Comparison of ENCODE assay signal across 11 cellular contexts in the genomic region with DNA sequence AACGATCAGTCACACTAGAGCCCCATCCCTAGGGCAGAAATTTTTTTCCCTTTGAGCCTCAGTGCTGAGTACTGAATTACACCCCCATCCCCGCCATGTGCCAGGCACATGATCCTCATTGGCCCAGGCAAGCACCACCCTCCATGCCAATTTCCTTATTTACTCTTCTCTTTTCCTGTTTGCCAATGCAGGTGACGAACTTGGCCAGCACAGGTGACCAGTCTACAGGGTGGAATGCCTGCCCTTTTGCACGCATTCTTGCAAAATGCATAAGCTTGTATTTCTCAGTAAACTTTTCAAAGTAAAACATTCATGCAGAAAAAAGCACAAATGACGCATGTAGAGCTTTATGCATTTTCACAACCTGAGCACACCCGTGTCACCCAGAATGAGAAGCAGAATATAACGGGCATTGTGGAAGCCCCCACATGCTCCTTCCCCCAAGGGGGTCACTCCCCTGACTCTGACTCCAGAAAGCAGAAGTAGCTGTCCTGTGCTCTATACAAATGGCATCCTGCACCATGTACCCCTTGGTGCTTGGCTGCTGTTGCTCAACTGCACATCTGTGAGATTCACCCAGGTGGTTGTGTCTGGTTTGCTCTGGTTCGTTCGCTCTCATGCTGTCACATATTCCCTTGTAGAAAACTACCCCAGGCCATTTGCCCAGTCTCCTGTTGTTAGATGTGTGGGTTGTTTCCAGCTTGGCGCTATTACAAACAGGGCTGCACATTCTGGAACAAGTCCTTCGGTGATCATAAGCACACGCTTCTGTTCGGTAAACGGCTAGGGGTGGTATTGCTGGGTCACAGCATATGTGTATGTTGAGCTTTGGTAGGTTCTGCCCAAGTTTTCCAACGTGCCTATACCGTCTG.
DNase-seq lines count a peak whose midpoint lies in the region; ATAC-seq and TF ChIP-seq lines count a peak whose summit lies in the region.
"Had no signal": no experiment of that assay in that cellular context is flagged by ENCODE, and none has a peak within 500 bp of the region (broad histone marks: within the 10 kb centered on the region; RNA-seq: fewer than 3 reads in every experiment).

No MANE protein-coding gene starts in this region.

- TF ChIP-seq CTCF in VCaP (conservative IDR thresholded peaks at IDR 0.05) (no peak), lower lobe of right lung (IDR thresholded peaks at IDR 0.05) (no peak)

- H3K4me3 ChIP-seq in lower lobe of right lung, result no peak overlapping the region

- ATAC-seq in lower lobe of right lung, result peak; percentile 91 to 94
- no peak for ATAC-seq in HG02938 (IDR thresholded peaks at IDR 0.05; ENCODE audit: unreplicated experiment)
- no peak for ATAC-seq in GM18858 (IDR thresholded peaks at IDR 0.05; ENCODE audit: unreplicated experiment)
- ATAC-seq: CD8-positive, alpha-beta T cell had no signal

- peak overlapping the region; percentile 51 for H3K27ac ChIP-seq in VCaP
- H3K27ac ChIP-seq in lower lobe of right lung, result no peak overlapping the region

- no peaks in the 10 kb centered on the region for H3K9me3 ChIP-seq in lower lobe of right lung
- H3K9me3 ChIP-seq: SK-N-SH had no signal

- no peaks in the 10 kb centered on the region for H3K36me3 ChIP-seq in lower lobe of right lung

- DNase-seq in SIG-M5 treated with dmso at 0.1 percent for 504 hours (lab: John Stamatoyannopoulos, UW; ENCODE audit: unreplicated experiment) (peak; percentile 43), SIG-M5 (lab: John Stamatoyannopoulos, UW) (no peak), lower lobe of right lung (peak; percentile 75), cerebellar nuclear complex (lab: John Stamatoyannopoulos, UW) (no peak), C1 segment of cervical spinal cord (lab: John Stamatoyannopoulos, UW) (no peak)
- DNase-seq: activated CD4-positive, alpha-beta T cell treated with anti-CD3 and anti-CD28 coated beads, Interleukin-2, amount 50 U/mL, for 48 hours; CD8-positive, alpha-beta T cell; SK-N-SH had no signal

- intact Hi-C loops in lower lobe of right lung (cut with DNase I), result no loop called here

- peaks cover 3% of the 10 kb centered on the region for H3K4me1 ChIP-seq in lower lobe of right lung

- no peaks in the 10 kb centered on the region for H3K27me3 ChIP-seq in lower lobe of right lung (ENCODE audit: low read depth)

Comparison
In these comparisons a context has a peak if more than half of its experiments do, and no peak if none do; other contexts are left out.
1. DNase-seq: peak in SIG-M5 treated with dmso at 0.1 percent for 504 hours (single experiment) and lower lobe of right lung (single experiment); none in SIG-M5 (single experiment), cerebellar nuclear complex (0 of 2) and C1 segment of cervical spinal cord (0 of 14).
2. ATAC-seq: peak in lower lobe of right lung (2 of 2); none in HG02938 (single experiment) and GM18858 (single experiment).